In the genomic region with DNA sequence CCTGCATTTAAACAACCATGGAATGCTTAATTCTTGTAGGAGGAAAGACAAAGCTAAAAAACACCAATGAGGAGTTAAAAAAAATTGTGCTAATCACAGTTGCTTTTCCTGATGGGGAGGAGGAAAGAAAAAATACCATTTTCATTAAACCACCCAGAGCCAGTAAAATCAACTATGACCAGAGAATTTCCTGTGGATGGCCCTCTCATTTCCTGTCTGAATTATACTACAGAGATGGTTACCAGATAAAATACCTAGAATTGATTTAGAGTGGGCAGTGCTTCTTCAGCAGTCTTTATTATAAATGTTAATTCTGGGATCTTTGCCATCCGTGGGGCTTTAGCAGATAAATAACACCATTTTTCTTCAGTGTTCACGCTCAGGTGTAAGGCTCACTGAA, we compare ENCODE assay signal across 28 cellular contexts. TPM values are rescaled to one million over a fixed set of nuclear protein-coding genes. Genes with fewer than 3 reads are reported as not detected.
"Had no signal": no experiment of that assay in that cellular context is flagged by ENCODE, and none has a peak within 500 bp of the region (broad histone marks: within the 10 kb centered on the region; RNA-seq: fewer than 3 reads in every experiment).

No MANE protein-coding gene starts in this region.

- H3K27ac ChIP-seq: ascending aorta, body of pancreas, Peyer's patch, RWPE1, SJCRH30 had no signal

- H3K36me3 ChIP-seq: ascending aorta, Peyer's patch, SJCRH30 had no signal

- H3K9me3 ChIP-seq: ascending aorta, body of pancreas, Peyer's patch, SJCRH30 had no signal

- H3K4me1 ChIP-seq: ascending aorta, Peyer's patch, SJCRH30 had no signal

- H3K4me3 ChIP-seq: ascending aorta, body of pancreas, Peyer's patch, SJCRH30 had no signal

- FAIRE-seq: bronchial epithelial cell had no signal

- H3K27me3 ChIP-seq: ascending aorta, body of pancreas, Peyer's patch, SJCRH30 had no signal

- ATAC-seq: activated naive CD4-positive, alpha-beta T cell treated with anti-CD3 and anti-CD28 coated beads, Interleukin-2, amount 50 U/mL, for 72 hours; activated naive CD8-positive, alpha-beta T cell treated with anti-CD3 and anti-CD28 coated beads, Interleukin-2, amount 50 U/mL, for 24 hours; activated T-cell treated with anti-CD3 and anti-CD28 coated beads, Interleukin-2, amount 50 U/mL, for 4 hours; body of pancreas; T-helper 17 cell; WTC11 had no signal

- DNase-seq: activated CD4-positive, alpha-beta T cell treated with anti-CD3 and anti-CD28 coated beads for 48 hours; activated CD4-positive, alpha-beta T cell treated with anti-CD3 and anti-CD28 coated beads, Interleukin-2, amount 50 U/mL, for 48 hours; activated CD4-positive, CD25-positive, alpha-beta regulatory T cell treated with anti-CD3 and anti-CD28 coated beads, Interleukin-2, amount 50 U/mL, for 72 hours; activated CD8-positive, alpha-beta memory T cell treated with anti-CD3 and anti-CD28 coated beads for 24 hours; activated effector memory CD4-positive, alpha-beta T cell treated with anti-CD3 and anti-CD28 coated beads, Interleukin-2, amount 50 U/mL, for 16 hours; activated naive CD4-positive, alpha-beta T cell treated with Interleukin-2 at 50 U/mL for 16 hours; activated naive CD8-positive, alpha-beta T cell treated with anti-CD3 and anti-CD28 coated beads, Interleukin-2, amount 50 U/mL, for 24 hours; activated T-cell treated with anti-CD3 and anti-CD28 coated beads, Interleukin-2, amount 50 U/mL, for 4 hours; amniotic stem cell; central memory CD4-positive, alpha-beta T cell; NCI-H1048; NCI-H146; NCI-H187 treated with DMSO at 0.1 percent for 48 hours; NCI-H2081 treated with DMSO at 0.1 percent for 48 hours; NCI-H446; NCI-H524; Peyer's patch; Right ventricle myocardium superior; SJCRH30; T-helper 17 cell; T-helper 9 cell had no signal

RNA-seq across cellular contexts. Expression of gene RETNLB, which starts 38.0 kb away (rescaled TPM):
- total RNA-seq: activated naive CD4-positive, alpha-beta T cell treated with anti-CD3 and anti-CD28 coated beads, Interleukin-2, amount 50 U/mL, for 72 hours; activated T-cell treated with anti-CD3 and anti-CD28 coated beads, Interleukin-2, amount 50 U/mL, for 4 hours; ascending aorta; body of pancreas; bronchial epithelial cell; chondrocyte; Right ventricle myocardium superior; SJCRH30; T-helper 17 cell; WTC11 had no signal
